16 cellular contexts compared by ENCODE assay signal in the genomic region with DNA sequence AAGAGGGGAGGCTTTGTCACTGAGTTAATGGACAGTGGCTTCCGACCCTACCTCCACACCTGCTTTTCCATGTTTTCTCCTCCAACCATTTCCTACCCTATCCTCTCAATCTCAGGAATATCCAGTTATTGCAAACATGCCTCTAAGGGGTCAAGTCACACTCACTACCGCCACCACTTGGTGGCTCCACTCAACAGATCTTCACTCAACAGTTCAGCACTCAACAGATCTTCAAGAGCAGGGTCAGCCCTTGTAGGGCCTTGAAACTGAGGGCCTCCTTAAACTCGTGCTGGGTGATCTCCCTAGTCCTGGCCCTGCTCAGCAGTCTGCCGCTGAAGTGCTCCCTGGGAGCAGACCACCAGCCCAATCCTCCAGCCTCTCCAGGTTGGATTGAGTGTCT. TPM values are rescaled to one million over a fixed set of nuclear protein-coding genes. Genes with fewer than 3 reads are reported as not detected.
DNase-seq lines count a peak whose midpoint lies in the region; ATAC-seq, FAIRE-seq and TF ChIP-seq lines count a peak whose summit lies in the region.
"Had no signal": no experiment of that assay in that cellular context is flagged by ENCODE, and none has a peak within 500 bp of the region (broad histone marks: within the 10 kb centered on the region; RNA-seq: fewer than 3 reads in every experiment).

No MANE protein-coding gene starts in this region.

- H3K4me2 ChIP-seq in Loucy (ENCODE audit: low read depth, low read length, poor library complexity, severe bottlenecking) (no peak overlapping the region), osteoblast (ENCODE audit: insufficient read depth, low read length) (no peak overlapping the region)

- intact Hi-C loops in kidney (cut with DNase I): no loop called here

- no peaks in the 10 kb centered on the region for H3K9me2 ChIP-seq in Loucy (replicated peaks; ENCODE audit: low read depth, low read length)

- H4K20me1 ChIP-seq in Loucy (ENCODE audit: insufficient read depth, low read length, poor library complexity, severe bottlenecking) (no peaks in the 10 kb centered on the region), osteoblast (ENCODE audit: insufficient read depth, low read length) (no peaks in the 10 kb centered on the region)

- TF ChIP-seq CTCF in Loucy (conservative IDR thresholded peaks at IDR 0.05; ENCODE audit: low read length) (peak; percentile 63), chondrocyte (IDR thresholded peaks at IDR 0.05) (peak; percentile 33), osteoblast (IDR thresholded peaks at IDR 0.05; ENCODE audit: extremely low read depth, low read depth, low read length) (peak; percentile 9), kidney (IDR thresholded peaks at IDR 0.05; ENCODE audit: borderline replicate concordance, extremely low read depth, insufficient read depth) (no peak)

- H3K79me2 ChIP-seq in Loucy (ENCODE audit: insufficient read depth, low read length): no peaks in the 10 kb centered on the region
- H3K79me2 ChIP-seq in osteoblast (ENCODE audit: insufficient read depth, low read length): no peaks in the 10 kb centered on the region

- H3K27me3 ChIP-seq in Loucy (ENCODE audit: insufficient read depth, low read length, poor library complexity, severe bottlenecking): no peaks in the 10 kb centered on the region
- no peaks in the 10 kb centered on the region for H3K27me3 ChIP-seq in osteoblast (ENCODE audit: insufficient read depth, low read length)
- H3K27me3 ChIP-seq: thyroid gland had no signal

- peaks cover 11% of the 10 kb centered on the region for H3K36me3 Mint-ChIP-seq in chondrocyte (ENCODE audit: low read depth)
- H3K36me3 Mint-ChIP-seq: natural killer cell had no signal

- no peak overlapping the region for H3K27ac Mint-ChIP-seq in chondrocyte (ENCODE audit: unreplicated experiment)

- peaks cover 3% of the 10 kb centered on the region for H3K27me3 Mint-ChIP-seq in chondrocyte (ENCODE audit: low read depth)

- H3K9me3 Mint-ChIP-seq in chondrocyte (ENCODE audit: low read depth): no peaks in the 10 kb centered on the region
- H3K9me3 Mint-ChIP-seq: natural killer cell had no signal

- no peak overlapping the region for H2AFZ ChIP-seq in Loucy (ENCODE audit: low read length)
- no peak overlapping the region for H2AFZ ChIP-seq in osteoblast (ENCODE audit: low read length)

- H3K27ac ChIP-seq in osteoblast (ENCODE audit: low read depth, low read length) (no peak overlapping the region), kidney (ENCODE audit: low read depth in 2 of 2, low read length in 2 of 2) (no peak overlapping the region)
- H3K27ac ChIP-seq: thyroid gland had no signal

- H3K36me3 ChIP-seq in Loucy (ENCODE audit: insufficient read depth, low read length) (no peaks in the 10 kb centered on the region), osteoblast (ENCODE audit: insufficient read depth, low read length) (no peaks in the 10 kb centered on the region), kidney (ENCODE audit: control insufficient read depth in 1 of 2, insufficient read depth in 2 of 2, low read length in 2 of 2) (no peaks in the 10 kb centered on the region)
- H3K36me3 ChIP-seq: thyroid gland had no signal

- FAIRE-seq in kidney (lab: Jason Lieb, UNC): no peak

- no peak for ATAC-seq in HG03354 (IDR thresholded peaks at IDR 0.05; ENCODE audit: poor library complexity, severe bottlenecking, unreplicated experiment)
- ATAC-seq: natural killer cell had no signal

- H3K9ac ChIP-seq in Loucy (ENCODE audit: low read depth, low read length, poor library complexity, severe bottlenecking): no peak overlapping the region
- H3K9ac ChIP-seq in kidney (ENCODE audit: low read length in 2 of 2): no peak overlapping the region

- H3K4me3 ChIP-seq in Loucy (ENCODE audit: low read length, poor library complexity, severe bottlenecking) (no peak overlapping the region), osteoblast (ENCODE audit: insufficient read depth, low read length) (no peak overlapping the region), kidney (ENCODE audit: low read length in 2 of 2) (no peak overlapping the region)
- H3K4me3 ChIP-seq: thyroid gland had no signal

- no peaks in the 10 kb centered on the region for H3K9me3 ChIP-seq in Loucy (ENCODE audit: insufficient read depth, low read depth, low read length)
- H3K9me3 ChIP-seq in osteoblast (ENCODE audit: low read depth, low read length): no peaks in the 10 kb centered on the region
- no peaks in the 10 kb centered on the region for H3K9me3 ChIP-seq in kidney (ENCODE audit: control insufficient read depth in 1 of 2, low read length in 2 of 2)
- H3K9me3 ChIP-seq: thyroid gland had no signal

- H3K4me1 ChIP-seq in Loucy (ENCODE audit: insufficient read depth, low read length, poor library complexity, severe bottlenecking) (no peaks in the 10 kb centered on the region), osteoblast (ENCODE audit: insufficient read depth, low read length) (no peaks in the 10 kb centered on the region), kidney (ENCODE audit: control insufficient read depth in 1 of 2, insufficient read depth in 1 of 2, low read depth in 1 of 2, low read length in 2 of 2) (no peaks in the 10 kb centered on the region)

- DNase-seq in DMS 273 (lab: John Stamatoyannopoulos, UW; ENCODE audit: unreplicated experiment) (peak; percentile 3), DMS 273 treated with DMSO at 0.1 percent for 48 hours (lab: John Stamatoyannopoulos, UW) (no peak), chondrocyte (ENCODE audit: low spot score) (no peak), osteoblast (ENCODE audit: insufficient read length, low spot score, missing footprints) (peak; percentile 88), hypothalamus (lab: John Stamatoyannopoulos, UW) (no peak), kidney (no peak)
- DNase-seq: 8988T; activated CD4-positive, alpha-beta T cell treated with anti-CD3 and anti-CD28 coated beads, Interleukin-2, amount 50 U/mL, for 4 hours; activated gamma-delta T cell treated with Interleukin-2 at 50 U/mL for 16 hours; central memory CD4-positive, alpha-beta T cell; DMS153; natural killer cell; NCI-H1436 treated with DMSO at 0.1 percent for 48 hours; thyroid gland had no signal

- no peaks in the 10 kb centered on the region for H3K4me1 Mint-ChIP-seq in chondrocyte (ENCODE audit: low read depth)

- H3K4me3 Mint-ChIP-seq in chondrocyte (ENCODE audit: unreplicated experiment): no peak overlapping the region
- H3K4me3 Mint-ChIP-seq: natural killer cell had no signal

- no peaks in the 10 kb centered on the region for H3F3A ChIP-seq in Loucy (ENCODE audit: low read depth)

RNA-seq across cellular contexts. Expression of gene ZNF641, which starts 14.2 kb away (rescaled TPM):
- 8.4 to 12.8 TPM (median 11.1 TPM) in 3 replicates for total RNA-seq in chondrocyte
- 14.1 and 19.2 TPM in 2 replicates for total RNA-seq in osteoblast
- 23.8 TPM for total RNA-seq in kidney
- 7.7 TPM for polyA plus RNA-seq in kidney (ENCODE audit: insufficient read depth, low read depth, low replicate concordance)

Comparison
In these comparisons a context has a peak if more than half of its experiments do, and no peak if none do; other contexts are left out.
1. DNase-seq: peak in DMS 273 (single experiment) and osteoblast (single experiment); none in DMS 273 treated with DMSO at 0.1 percent for 48 hours (single experiment), chondrocyte (single experiment), hypothalamus (0 of 51) and kidney (single experiment).